8 cellular contexts compared by ENCODE assay signal in the genomic region with DNA sequence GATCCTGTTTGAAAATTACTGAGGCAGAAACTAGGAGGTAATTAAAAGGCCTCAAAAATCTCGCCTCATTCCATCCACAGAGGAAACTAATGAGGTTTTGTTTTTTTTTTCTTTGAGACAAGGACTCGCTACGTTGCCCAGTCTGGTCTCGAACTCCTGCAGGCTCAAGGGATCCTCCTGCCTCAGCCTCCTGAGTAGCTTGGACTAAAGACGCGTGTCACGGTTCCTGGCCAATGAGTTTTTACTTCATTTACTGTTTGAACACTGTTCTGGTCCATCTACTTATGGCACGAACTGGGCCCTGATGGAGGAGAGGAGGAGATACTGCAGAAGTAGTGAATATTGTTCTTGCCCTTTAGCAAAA. TPM values are rescaled to one million over a fixed set of nuclear protein-coding genes. Genes with fewer than 3 reads are reported as not detected.
DNase-seq lines count a peak whose midpoint lies in the region; ATAC-seq and TF ChIP-seq lines count a peak whose summit lies in the region.

No MANE protein-coding gene starts in this region.

- DNase-seq in BJ (ENCODE audit: low read depth) (no peak), LNCaP clone FGC (ENCODE audit: low read depth) (no peak), iPS-NIHi11 (ENCODE audit: low spot score) (no peak), SW 1271 (lab: John Stamatoyannopoulos, UW) (no peak)

- peaks cover 41% of the 10 kb centered on the region for H3K4me1 Mint-ChIP-seq in dendritic cell treated with granulocyte-macrophage colony-stimulating factor and Interleukin-4, amounts not matched to agents 40 ng/mL and 50 ng/mL, for 4 days (ENCODE audit: low read depth)
- H3K4me1 Mint-ChIP-seq in nephron = peaks cover 34% of the 10 kb centered on the region

- TF ChIP-seq CTCF in BJ (IDR thresholded peaks at IDR 0.05; ENCODE audit: insufficient read depth, low read depth, low read length) (no peak), LNCaP clone FGC (IDR thresholded peaks at IDR 0.05; ENCODE audit: control insufficient read depth, extremely low read depth, insufficient read depth) (no peak), nephron (IDR thresholded peaks at IDR 0.05; ENCODE audit: unreplicated experiment in 3 of 3) (no peak)

- H3K27me3 Mint-ChIP-seq in dendritic cell treated with granulocyte-macrophage colony-stimulating factor and Interleukin-4, amounts not matched to agents 40 ng/mL and 50 ng/mL, for 4 days = no peaks in the 10 kb centered on the region
- no peaks in the 10 kb centered on the region for H3K27me3 Mint-ChIP-seq in nephron (ENCODE audit: low read depth)

- H3K27ac Mint-ChIP-seq in dendritic cell treated with granulocyte-macrophage colony-stimulating factor and Interleukin-4, amounts not matched to agents 40 ng/mL and 50 ng/mL, for 4 days = peak overlapping the region; percentile 93
- peak overlapping the region; percentile 85 to 96 (median 96) for H3K27ac Mint-ChIP-seq in nephron

- POLR2A ChIA-PET in BJ (lab: Charles Lee) = interaction anchor here (0.6 to 1.1 kb wide), 3 partner anchors 12 to 1988 kb away, joined by 3 to 4 read pairs (median 3); no protein-coding TSS in a partner anchor

- no peaks in the 10 kb centered on the region for H3K9me3 Mint-ChIP-seq in dendritic cell treated with granulocyte-macrophage colony-stimulating factor and Interleukin-4, amounts not matched to agents 40 ng/mL and 50 ng/mL, for 4 days
- no peaks in the 10 kb centered on the region for H3K9me3 Mint-ChIP-seq in nephron

- H3K36me3 ChIP-seq in BJ (ENCODE audit: control insufficient read depth, insufficient read depth, low read length) = peaks cover 12% of the 10 kb centered on the region

- peak overlapping the region; percentile 97 for H3K4me3 Mint-ChIP-seq in dendritic cell treated with granulocyte-macrophage colony-stimulating factor and Interleukin-4, amounts not matched to agents 40 ng/mL and 50 ng/mL, for 4 days
- peak overlapping the region; percentile 76 to 96 (median 96) for H3K4me3 Mint-ChIP-seq in nephron

- ATAC-seq in HG03135 (IDR thresholded peaks at IDR 0.05; ENCODE audit: unreplicated experiment) = no peak
- ATAC-seq in HG02970 (IDR thresholded peaks at IDR 0.05; ENCODE audit: low FRiP score, unreplicated experiment) = no peak

- H3K27me3 ChIP-seq in BJ (ENCODE audit: control insufficient read depth, insufficient read depth, low read length) = no peaks in the 10 kb centered on the region

- intact Hi-C loops in dendritic cell treated with granulocyte-macrophage colony-stimulating factor and Interleukin-4, amounts not matched to agents 40 ng/mL and 50 ng/mL, for 4 days (cut with micrococcal nuclease) = loop anchor here (1.0 to 5.0 kb wide), 3 partner anchors 16 to 72 kb away; a partner anchor contains a TSS

- H3K36me3 Mint-ChIP-seq in dendritic cell treated with granulocyte-macrophage colony-stimulating factor and Interleukin-4, amounts not matched to agents 40 ng/mL and 50 ng/mL, for 4 days (ENCODE audit: low read depth) = peaks cover 80% of the 10 kb centered on the region
- peaks cover 50% of the 10 kb centered on the region for H3K36me3 Mint-ChIP-seq in nephron (ENCODE audit: low read depth)

- H3K4me3 ChIP-seq in BJ (ENCODE audit: low read depth, low read length) (peak overlapping the region; percentile 90), LNCaP clone FGC (ENCODE audit: low read depth, low read length) (peak overlapping the region; percentile 99)

- CTCF ChIA-PET in BJ (lab: Yijun Ruan, JAX) = interaction anchor here (0.7 to 4.1 kb wide), 6 partner anchors 11 to 308 kb away, joined by 3 to 27 read pairs (median 4); no protein-coding TSS in a partner anchor

RNA-seq across cellular contexts. Expression of a gene that starts 0.6 kb away (rescaled TPM):
- polyA plus RNA-seq in BJ (2011; rRNA removed) = 142 and 206 TPM in 2 replicates
- polyA minus RNA-seq in BJ (2011; rRNA and poly(A)+ RNA removed) = 270 and 439 TPM in 2 replicates

RNA-seq across cellular contexts. Expression of a gene that starts 16.1 kb away (rescaled TPM):
- polyA plus RNA-seq in BJ (2011; rRNA removed) = 74.5 and 77.5 TPM in 2 replicates
- 25.8 and 35.6 TPM in 2 replicates for polyA minus RNA-seq in BJ (2011; rRNA and poly(A)+ RNA removed)

RNA-seq across cellular contexts. Expression of a gene that starts 16.4 kb away (rescaled TPM):
- polyA plus RNA-seq in BJ (2011; rRNA removed) = 31.7 and 37.1 TPM in 2 replicates
- 61.5 and 69.4 TPM in 2 replicates for polyA minus RNA-seq in BJ (2011; rRNA and poly(A)+ RNA removed)

RNA-seq across cellular contexts. Expression of a gene that starts 31.6 kb away (rescaled TPM):
- polyA plus RNA-seq in BJ (2011; rRNA removed) = 3.7 and 4.8 TPM in 2 replicates
- polyA minus RNA-seq in BJ (2011; rRNA and poly(A)+ RNA removed) = 3.9 and 7.2 TPM in 2 replicates

RNA-seq across cellular contexts. Expression of a gene that starts 46.7 kb away (rescaled TPM):
- 36.1 and 41.3 TPM in 2 replicates for polyA plus RNA-seq in BJ (2011; rRNA removed)
- polyA minus RNA-seq in BJ (2011; rRNA and poly(A)+ RNA removed) = 29.0 and 47.9 TPM in 2 replicates
